9 cellular contexts compared by ENCODE assay signal in genomic region chr19:6057651-6058365, GRCh38. TPM values are rescaled to one million over a fixed set of nuclear protein-coding genes. Genes with fewer than 3 reads are reported as not detected.
DNase-seq lines count a peak whose midpoint lies in the region; TF ChIP-seq lines count a peak whose summit lies in the region.
"Had no signal": no experiment of that assay in that cellular context is flagged by ENCODE, and none has a peak within 500 bp of the region (broad histone marks: within the 10 kb centered on the region; RNA-seq: fewer than 3 reads in every experiment).

No MANE protein-coding gene starts in this region.

- H3K4me3 ChIP-seq in PC-9 = no peak overlapping the region
- H3K4me3 ChIP-seq in mesodermal cell (ENCODE audit: extremely low read depth, insufficient read depth, low read length, poor library complexity, severe bottlenecking) = no peak overlapping the region
- no peak overlapping the region for H3K4me3 ChIP-seq in MG63

- POLR2A ChIA-PET in PC-9 (lab: Charles Lee; ENCODE audit: unreplicated experiment) (interaction anchor here (0.6 to 1.1 kb wide), 5 partner anchors 19 to 1872 kb away, joined by 3 to 8 read pairs (median 3); no protein-coding TSS in a partner anchor), GM10248 (lab: Yijun Ruan, JAX) (no interaction called here)

- H3K27ac ChIP-seq in PC-9 (peak overlapping the region; percentile 71), caudate nucleus (ENCODE audit: low read depth, low read length) (peak overlapping the region; percentile 88), mesodermal cell (ENCODE audit: low read depth, low read length, severe bottlenecking) (peak overlapping the region; percentile 79), substantia nigra (ENCODE audit: low read depth, low read length, poor library complexity, severe bottlenecking) (peak overlapping the region; percentile 49)

- CTCF ChIA-PET in PC-9 (lab: Charles Lee) = interaction anchor here (1.3 kb wide), 1 partner anchor 68 kb away, joined by 6 read pairs; no protein-coding TSS in a partner anchor
- CTCF ChIA-PET in GM10248 (lab: Yijun Ruan, JAX) = interaction anchor here (0.9 to 2.4 kb wide), 3 partner anchors 9 to 69 kb away, joined by 3 to 8 read pairs (median 6); no protein-coding TSS in a partner anchor

- no peak overlapping the region for H3K4me2 ChIP-seq in PC-9

- H3K4me1 ChIP-seq in PC-9 (replicated peaks; ENCODE audit: insufficient read depth) = peaks cover 47% of the 10 kb centered on the region
- H3K4me1 ChIP-seq in mesodermal cell (ENCODE audit: control insufficient read depth, insufficient read depth, low read length, poor library complexity, severe bottlenecking) = peaks cover 28% of the 10 kb centered on the region

- H3K36me3 ChIP-seq in PC-9 (ENCODE audit: low read depth) (no peaks in the 10 kb centered on the region), mesodermal cell (ENCODE audit: control insufficient read depth, insufficient read depth, low read length) (no peaks in the 10 kb centered on the region), MG63 (no peaks in the 10 kb centered on the region; the same call in 1 of the 2 replicates)

- peaks cover 33% of the 10 kb centered on the region; the same call in 1 of the 2 replicates for H3F3A ChIP-seq in PC-9 (ENCODE audit: insufficient read depth, low read depth)

- no peaks in the 10 kb centered on the region for H3K27me3 ChIP-seq in PC-9 (ENCODE audit: insufficient read depth, low read depth)
- no peaks in the 10 kb centered on the region for H3K27me3 ChIP-seq in MG63

- no peaks in the 10 kb centered on the region for H4K20me1 ChIP-seq in PC-9 (ENCODE audit: insufficient read depth)

- no peaks in the 10 kb centered on the region for H3K9me3 ChIP-seq in PC-9 (ENCODE audit: insufficient read depth, low read depth)
- no peaks in the 10 kb centered on the region for H3K9me3 ChIP-seq in mesodermal cell (ENCODE audit: control insufficient read depth, low read length)
- no peaks in the 10 kb centered on the region for H3K9me3 ChIP-seq in MG63

- DNase-seq in PC-9 = no peak
- DNase-seq in caudate nucleus (lab: John Stamatoyannopoulos, UW) = peak in 2 of 61 donors; percentile 18 to 46
- no peak for DNase-seq in substantia nigra (lab: John Stamatoyannopoulos, UW)
- no peak for DNase-seq in MG63
- no peak for DNase-seq in NCI-H1436 (lab: John Stamatoyannopoulos, UW)
- no peak for DNase-seq in GM10248 (ENCODE audit: extremely low spot score)
- DNase-seq: NCI-H187 treated with DMSO at 0.1 percent for 48 hours; stimulated activated CD4-positive, alpha-beta T cell treated with anti-CD3 and anti-CD28 coated beads, Interleukin-4, amount 100 ng/mL, for 1 hour had no signal

- no peaks in the 10 kb centered on the region for H3K9me2 ChIP-seq in PC-9 (ENCODE audit: insufficient read depth)

- intact Hi-C loops in PC-9 (cut with micrococcal nuclease; ENCODE audit: unreplicated experiment) = loop anchor here (1.0 to 2.0 kb wide), 2 partner anchors 30 to 53 kb away; partner anchors contain the start of gene RFX2

- H2AFZ ChIP-seq in PC-9 = no peak overlapping the region

- BruUV-seq in PC-9 (replicated peaks; lab: Mats Ljungman, UMichigan) = TSS peak; percentile 36

- TF ChIP-seq CTCF in PC-9 (conservative IDR thresholded peaks at IDR 0.05) (no peak), GM10248 (IDR thresholded peaks at IDR 0.05; ENCODE audit: control extremely low read depth, extremely low read depth, low read depth, missing control alignments) (no peak)

- no peaks in the 10 kb centered on the region for H3K79me2 ChIP-seq in PC-9 (ENCODE audit: low read depth)

- WGBS in mesodermal cell (ENCODE audit: insufficient coverage in 2 of 2), 2 experiments = 90 to 94% methylated on average over 12 to 13 of the region's 13 CpGs

RNA-seq across cellular contexts. Expression of gene RFX2, which starts 52.5 kb away (rescaled TPM):
- 8.7 and 11.6 TPM in 2 replicates for total RNA-seq in PC-9 (2021)
- 7.6 TPM for polyA plus RNA-seq in mesodermal cell (2013, experiment 1 of 2)
- polyA plus RNA-seq in mesodermal cell (2013, experiment 2 of 2) = 5.1 TPM
- total RNA-seq in MG63 (2014; rRNA removed; shearing (Covaris generic); ENCODE audit: low replicate concordance) = 3.8 and 11.8 TPM in 2 replicates
